Comparison of ENCODE assay signal across 1 cellular context in genomic region chr6:12348530-12349511, GRCh38.
TF ChIP-seq lines count a peak whose summit lies in the region.

No MANE protein-coding gene starts in this region.

TF ChIP-seq in H1, 55 proteins besides CTCF, POLR2A, EP300 and RAD21 (continued from another document):
- TF ChIP-seq CHD7 (IDR thresholded peaks at IDR 0.05; ENCODE audit: insufficient replicate concordance, low read length) = no peak
- TF ChIP-seq BCL11A (IDR thresholded peaks at IDR 0.05; ENCODE audit: low read depth in 2 of 2, low read length in 2 of 2) = no peak
- TF ChIP-seq NRF1 (IDR thresholded peaks at IDR 0.05; ENCODE audit: low read depth, low read length) = no peak
